Comparison of ENCODE assay signal across 9 cellular contexts in genomic region chr2:74373189-74373588, GRCh38. TPM values are rescaled to one million over a fixed set of nuclear protein-coding genes. Genes with fewer than 3 reads are reported as not detected.
DNase-seq lines count a peak whose midpoint lies in the region; ATAC-seq and TF ChIP-seq lines count a peak whose summit lies in the region.
"Had no signal": no experiment of that assay in that cellular context is flagged by ENCODE, and none has a peak within 500 bp of the region (broad histone marks: within the 10 kb centered on the region; RNA-seq: fewer than 3 reads in every experiment).

No MANE protein-coding gene starts in this region.

- H3K4me3 ChIP-seq in fibroblast of the aortic adventitia (ENCODE audit: low read depth, low read length) (no peak overlapping the region), osteoblast (ENCODE audit: insufficient read depth, low read length) (no peak overlapping the region)

- H3K4me2 ChIP-seq in osteoblast (ENCODE audit: insufficient read depth, low read length) = no peak overlapping the region

- H2AFZ ChIP-seq in osteoblast (ENCODE audit: low read length) = no peak overlapping the region

- H3K27ac Mint-ChIP-seq in activated T-helper 17 cell treated with anti-CD3 and anti-CD28 coated beads, Interleukin-2, amount 50 U/mL, for 72 hours = no peak overlapping the region

- peaks cover 62% of the 10 kb centered on the region for H3K36me3 Mint-ChIP-seq in activated T-helper 17 cell treated with anti-CD3 and anti-CD28 coated beads, Interleukin-2, amount 50 U/mL, for 72 hours (ENCODE audit: low read depth)

- peaks cover 32% of the 10 kb centered on the region for H4K20me1 ChIP-seq in osteoblast (ENCODE audit: insufficient read depth, low read length)

- no peaks in the 10 kb centered on the region for H3K9me3 ChIP-seq in osteoblast (ENCODE audit: low read depth, low read length)

- peaks cover 65% of the 10 kb centered on the region for H3K36me3 ChIP-seq in osteoblast (ENCODE audit: insufficient read depth, low read length)

- H3K4me1 ChIP-seq in osteoblast (ENCODE audit: insufficient read depth, low read length) = peaks cover 6% of the 10 kb centered on the region

- no peak for ATAC-seq in HG02588 (IDR thresholded peaks at IDR 0.05; ENCODE audit: unreplicated experiment)
- ATAC-seq in activated T-helper 17 cell treated with anti-CD3 and anti-CD28 coated beads, Interleukin-2, amount 50 U/mL, for 72 hours (replicated peaks) = no peak
- ATAC-seq in HG03571 (IDR thresholded peaks at IDR 0.05; ENCODE audit: unreplicated experiment) = no peak

- TF ChIP-seq CTCF in fibroblast of the aortic adventitia (IDR thresholded peaks at IDR 0.05; ENCODE audit: insufficient read depth, low read length) (no peak), osteoblast (IDR thresholded peaks at IDR 0.05; ENCODE audit: extremely low read depth, low read depth, low read length) (no peak)

- peaks cover 62% of the 10 kb centered on the region for H3K79me2 ChIP-seq in osteoblast (ENCODE audit: insufficient read depth, low read length)

- H3K27me3 Mint-ChIP-seq in activated T-helper 17 cell treated with anti-CD3 and anti-CD28 coated beads, Interleukin-2, amount 50 U/mL, for 72 hours = no peaks in the 10 kb centered on the region

- no peak overlapping the region for H3K27ac ChIP-seq in osteoblast (ENCODE audit: low read depth, low read length)

- H3K27me3 ChIP-seq in osteoblast (ENCODE audit: insufficient read depth, low read length) = no peaks in the 10 kb centered on the region

- H3K9me3 Mint-ChIP-seq in activated T-helper 17 cell treated with anti-CD3 and anti-CD28 coated beads, Interleukin-2, amount 50 U/mL, for 72 hours = no peaks in the 10 kb centered on the region

- no peak overlapping the region for H3K4me3 Mint-ChIP-seq in activated T-helper 17 cell treated with anti-CD3 and anti-CD28 coated beads, Interleukin-2, amount 50 U/mL, for 72 hours

- H3K4me1 Mint-ChIP-seq in activated T-helper 17 cell treated with anti-CD3 and anti-CD28 coated beads, Interleukin-2, amount 50 U/mL, for 72 hours = peaks cover 8% of the 10 kb centered on the region

- peak; percentile 63 for DNase-seq in D341Med (ENCODE audit: low spot score)
- DNase-seq in NCI-H2107 treated with DMSO at 0.1 percent for 48 hours (lab: John Stamatoyannopoulos, UW; ENCODE audit: unreplicated experiment) = peak; percentile 92
- peak; percentile 70 for DNase-seq in fibroblast of the aortic adventitia (ENCODE audit: low read depth)
- peak; percentile 90 for DNase-seq in osteoblast (ENCODE audit: insufficient read length, low spot score, missing footprints)
- no peak for DNase-seq in HT-29 (ENCODE audit: low spot score)
- DNase-seq: activated effector memory CD4-positive, alpha-beta T cell treated with Interleukin-2 at 50 U/mL for 16 hours had no signal

RNA-seq across cellular contexts. Expression of gene DCTN1, which starts 6.9 kb away (rescaled TPM):
- total RNA-seq in fibroblast of the aortic adventitia (ENCODE audit: low replicate concordance) = 147 and 293 TPM in 2 replicates
- 135 and 177 TPM in 2 replicates for total RNA-seq in osteoblast
- 100 to 1,000 TPM in 1 of 2 donors, 10 to 100 TPM in 1; 84.0 to 108 TPM for total RNA-seq in activated T-helper 17 cell treated with anti-CD3 and anti-CD28 coated beads, Interleukin-2, amount 50 U/mL, for 72 hours
- 48.7 and 52.5 TPM in 2 replicates for total RNA-seq in HT-29 (2014; rRNA removed; shearing (Covaris generic))

RNA-seq across cellular contexts. Expression of gene SLC4A5, which starts 30.0 kb away (rescaled TPM):
- total RNA-seq in fibroblast of the aortic adventitia (ENCODE audit: low replicate concordance) = 0.25 and 0.45 TPM in 2 replicates
- 0.36 and 2.7 TPM in 2 replicates for total RNA-seq in osteoblast
- 1 to 10 TPM; 2.2 to 4.4 TPM for total RNA-seq in activated T-helper 17 cell treated with anti-CD3 and anti-CD28 coated beads, Interleukin-2, amount 50 U/mL, for 72 hours
- 0.36 TPM in 1 of 2 replicates, not detected in the other for total RNA-seq in HT-29 (2014; rRNA removed; shearing (Covaris generic))

RNA-seq across cellular contexts. Expression of gene C2orf81, which starts 48.2 kb away (rescaled TPM):
- 1.9 and 2.8 TPM in 2 replicates for total RNA-seq in fibroblast of the aortic adventitia (ENCODE audit: low replicate concordance)
- total RNA-seq in osteoblast = 0.72 and 1.5 TPM in 2 replicates
- total RNA-seq in activated T-helper 17 cell treated with anti-CD3 and anti-CD28 coated beads, Interleukin-2, amount 50 U/mL, for 72 hours = 1 to 10 TPM; 2.3 to 9.7 TPM
- 3.2 and 3.9 TPM in 2 replicates for total RNA-seq in HT-29 (2014; rRNA removed; shearing (Covaris generic))

RNA-seq across cellular contexts. Expression of gene WDR54, which starts 48.3 kb away (rescaled TPM):
- total RNA-seq in fibroblast of the aortic adventitia (ENCODE audit: low replicate concordance) = 16.9 and 34.3 TPM in 2 replicates
- 21.2 and 23.9 TPM in 2 replicates for total RNA-seq in osteoblast
- 100 to 1,000 TPM in 1 of 2 donors, 10 to 100 TPM in 1; 85.8 to 194 TPM for total RNA-seq in activated T-helper 17 cell treated with anti-CD3 and anti-CD28 coated beads, Interleukin-2, amount 50 U/mL, for 72 hours
- total RNA-seq in HT-29 (2014; rRNA removed; shearing (Covaris generic)) = 50.8 and 52.3 TPM in 2 replicates
